In the genomic region with DNA sequence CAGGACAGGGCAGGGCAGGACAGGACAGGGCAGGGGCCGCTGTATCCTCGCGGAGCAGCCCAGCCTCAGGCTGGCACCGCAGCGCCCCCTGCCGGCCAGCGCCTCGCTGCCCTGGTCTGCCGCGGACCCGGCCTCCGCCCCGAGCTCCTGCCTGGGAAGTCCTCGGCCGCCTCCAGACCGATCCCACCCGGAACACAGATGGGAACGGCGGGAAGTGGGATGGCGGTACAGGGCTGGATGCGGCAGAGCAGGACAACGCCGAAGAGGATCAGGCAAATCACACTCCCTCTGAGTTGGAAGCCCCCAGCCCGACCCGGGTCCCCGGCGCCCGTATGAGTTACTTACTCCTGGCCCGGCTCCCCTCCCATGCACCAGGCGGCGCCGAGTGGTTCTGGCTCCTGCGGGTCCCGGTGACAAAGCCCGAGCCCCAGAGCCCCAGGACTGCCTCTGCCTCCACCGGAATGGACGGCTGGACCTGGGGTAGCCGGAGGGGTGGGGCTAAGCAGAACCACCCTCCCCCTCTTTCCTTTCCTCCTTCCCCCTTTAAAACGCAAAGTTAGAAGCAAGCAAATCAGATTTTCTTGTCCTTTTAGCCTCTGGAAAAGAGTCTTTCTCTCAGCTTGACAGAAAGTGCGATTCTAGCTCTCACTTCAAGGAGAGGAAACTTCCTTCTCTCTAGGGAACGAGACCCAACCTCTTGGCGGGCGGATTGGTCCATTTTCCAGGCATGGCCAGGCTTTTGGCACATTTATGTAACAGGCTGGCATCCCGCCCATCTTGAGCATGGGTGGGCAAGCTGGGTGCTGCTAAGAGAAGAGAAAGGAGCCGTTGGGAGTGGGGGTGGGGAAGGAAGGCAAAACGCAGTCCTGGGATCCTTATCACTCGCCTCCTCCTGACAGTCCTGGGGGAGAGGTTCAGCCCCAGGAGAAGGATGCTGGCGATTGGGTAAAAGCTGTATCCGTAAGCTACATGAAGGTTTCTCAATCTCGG, we compare ENCODE assay signal across 8 cellular contexts. TPM values are rescaled to one million over a fixed set of nuclear protein-coding genes. Genes with fewer than 3 reads are reported as not detected.
A peak's percentile ranks its signal among the peaks of the same experiment; 100 is the strongest.
DNase-seq lines count a peak whose midpoint lies in the region; ATAC-seq and TF ChIP-seq lines count a peak whose summit lies in the region.

TSS of gene TP53I3 (minus strand) at position 449 of the 990 bp plus-strand sequence. CDS start 508 bp downstream, outside the sequence.

- POLR2A ChIA-PET in MCF 10A (lab: Yijun Ruan, JAX), result interaction anchor here (0.6 to 4.2 kb wide), 39 partner anchors 9 to 889 kb away, joined by 3 to 108 read pairs (median 5); partner anchors contain the start of genes ATAD2B, FAM228B, FKBP1B and ITSN2

- TSS peak; percentile 9 for BruUV-seq in MCF 10A (replicated peaks; lab: Mats Ljungman, UMichigan)

- H3K36me3 ChIP-seq in iPS-20b (ENCODE audit: insufficient read depth, low read depth, low read length), result peaks cover 27% of the 10 kb centered on the region
- peaks cover 6 to 11% (median 8%) of the 10 kb centered on the region in 3 donors for H3K36me3 ChIP-seq in skeletal muscle tissue (ENCODE audit: control insufficient read depth in 3 of 3, insufficient read depth in 3 of 3, low read length in 3 of 3)

- no peaks in the 10 kb centered on the region for H3K9me3 Mint-ChIP-seq in MCF 10A (ENCODE audit: unreplicated experiment)

- DNase-seq in A172 (ENCODE audit: low spot score), result peak; percentile 90
- DNase-seq in NCI-H2029 treated with DMSO at 0.1 percent for 48 hours (lab: John Stamatoyannopoulos, UW), result peak; percentile 39
- DNase-seq in UCSD-AML1 (lab: John Stamatoyannopoulos, UW; ENCODE audit: unreplicated experiment), result peak; percentile 93
- DNase-seq in MCF 10A (ENCODE audit: unreplicated experiment), result peak; percentile 85

- no peaks in the 10 kb centered on the region for H3K27me3 ChIP-seq in iPS-20b (ENCODE audit: insufficient read depth, low read length)
- H3K27me3 ChIP-seq in skeletal muscle tissue (ENCODE audit: control insufficient read depth in 3 of 3, insufficient read depth in 3 of 3, low read length in 3 of 3), result no peaks in the 10 kb centered on the region

- no peaks in the 10 kb centered on the region for H3K9me3 ChIP-seq in iPS-20b (ENCODE audit: insufficient read depth, low read depth, low read length)
- H3K9me3 ChIP-seq in skeletal muscle tissue (ENCODE audit: control insufficient read depth in 3 of 3, low read length in 3 of 3), result no peaks in the 10 kb centered on the region

- 0 out of 2 replicates have a peak, but pooled peaks cover 4% of the 10 kb centered on the region for H3K4me1 ChIP-seq in iPS-20b (ENCODE audit: insufficient read depth, low read length)
- H3K4me1 ChIP-seq in skeletal muscle tissue (ENCODE audit: control insufficient read depth in 3 of 3, insufficient read depth in 3 of 3, low read length in 3 of 3), result peaks cover 16 to 27% (median 18%) of the 10 kb centered on the region in 3 donors

- H3K27me3 Mint-ChIP-seq in MCF 10A (ENCODE audit: insufficient read depth, unreplicated experiment), result no peaks in the 10 kb centered on the region

- intact Hi-C loops in MCF 10A (cut with micrococcal nuclease), result loop anchor here (1.0 to 5.0 kb wide), 8 partner anchors 39 to 298 kb away; partner anchors contain the start of genes ATAD2B, FAM228B, PFN4 and UBXN2A

- ATAC-seq in GM18508 (IDR thresholded peaks at IDR 0.05; ENCODE audit: insufficient read depth, unreplicated experiment), result peak; percentile 33
- ATAC-seq in HG02981 (IDR thresholded peaks at IDR 0.05; ENCODE audit: unreplicated experiment), result peak; percentile 75

- H3K4me3 ChIP-seq in iPS-20b (ENCODE audit: low read length) (peak within 1 kb of the TSS; percentile 94), skeletal muscle tissue (ENCODE audit: low read length in 3 of 3) (peak within 1 kb of the TSS; percentile 80 to 84 (median 82))

- CTCF ChIA-PET in MCF 10A (lab: Yijun Ruan, JAX), result interaction anchor here (0.6 to 4.8 kb wide), 38 partner anchors 8 to 944 kb away, joined by 3 to 41 read pairs (median 4); partner anchors contain the start of genes ATAD2B, FAM228B, SF3B6 and UBXN2A

- peaks cover 28% of the 10 kb centered on the region for H3K36me3 Mint-ChIP-seq in MCF 10A (ENCODE audit: insufficient read depth, unreplicated experiment)

- H3K4me1 Mint-ChIP-seq in MCF 10A (ENCODE audit: insufficient read depth, unreplicated experiment), result peaks cover 28% of the 10 kb centered on the region

- peak within 1 kb of the TSS; percentile 75 for H3K4me3 Mint-ChIP-seq in MCF 10A (ENCODE audit: unreplicated experiment)

- TF ChIP-seq CTCF in MCF 10A (IDR thresholded peaks at IDR 0.05; ENCODE audit: unreplicated experiment), result peak; percentile 94

- H3K9ac ChIP-seq in iPS-20b (ENCODE audit: low read depth, low read length), result peak within 1 kb of the TSS; percentile 93
- H3K9ac ChIP-seq in skeletal muscle tissue (ENCODE audit: low read depth in 1 of 3, low read length in 3 of 3), result peak within 1 kb of the TSS; percentile 72 to 85 (median 81)

- H3K27ac ChIP-seq in iPS-20b (ENCODE audit: low read length) (peak within 1 kb of the TSS; percentile 80), skeletal muscle tissue (ENCODE audit: low read depth, low read length) (peak within 1 kb of the TSS; percentile 77)

- peak within 1 kb of the TSS; percentile 92 for H3K27ac Mint-ChIP-seq in MCF 10A (ENCODE audit: low read depth, unreplicated experiment)

RNA-seq across cellular contexts. Expression of gene TP53I3, which starts in this region (rescaled TPM):
- 64.3 and 69.3 TPM in 2 replicates for total RNA-seq in A172 (2014; rRNA removed; shearing (Covaris generic))
- total RNA-seq in MCF 10A (2022) (81.8 and 99.8 TPM in 2 replicates), skeletal muscle tissue (25.1 TPM)

Comparison
In these comparisons a context has a peak if more than half of its experiments do, and no peak if none do; other contexts are left out.
1. Peak in every context shown above with its lines: DNase-seq, ATAC-seq, H3K4me3 ChIP-seq and H3K27ac ChIP-seq.
2. DNase-seq: peak in every context shown above with its lines; median percentile 93 in UCSD-AML1; 90 in A172; 85 in MCF 10A; 39 in NCI-H2029 treated with DMSO at 0.1 percent for 48 hours.